20 cellular contexts compared by ENCODE assay signal in the genomic region with DNA sequence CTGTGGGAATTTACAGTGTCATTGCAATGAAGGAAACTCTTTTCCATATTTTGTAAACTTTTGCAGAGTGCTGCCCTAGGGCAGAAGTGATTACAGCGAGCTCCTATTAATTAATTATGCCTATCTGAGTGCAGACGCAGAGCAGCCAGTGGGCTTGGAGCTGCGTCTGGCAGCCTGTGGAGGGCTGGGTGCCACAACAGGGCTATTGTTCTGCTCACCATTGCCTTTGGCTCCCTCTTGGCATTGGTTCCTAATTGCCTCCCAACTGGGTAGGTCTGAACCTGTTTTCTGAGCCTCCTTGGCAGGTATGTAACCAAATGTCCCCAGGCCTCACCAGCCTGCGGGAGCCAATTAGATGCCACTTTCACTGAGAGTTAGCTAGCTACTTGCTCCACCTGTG. TPM values are rescaled to one million over a fixed set of nuclear protein-coding genes. Genes with fewer than 3 reads are reported as not detected.
DNase-seq lines count a peak whose midpoint lies in the region; ATAC-seq and TF ChIP-seq lines count a peak whose summit lies in the region.
"Had no signal": no experiment of that assay in that cellular context is flagged by ENCODE, and none has a peak within 500 bp of the region (broad histone marks: within the 10 kb centered on the region; RNA-seq: fewer than 3 reads in every experiment).

No MANE protein-coding gene starts in this region.

- TF ChIP-seq CTCF in Calu3 (IDR thresholded peaks at IDR 0.05; ENCODE audit: unreplicated experiment) (no peak), RWPE2 (IDR thresholded peaks at IDR 0.05; ENCODE audit: poor library complexity, severe bottlenecking) (no peak), esophagus squamous epithelium (IDR thresholded peaks at IDR 0.05) (no peak), psoas muscle (IDR thresholded peaks at IDR 0.05) (no peak)

- ATAC-seq in RWPE2 (ENCODE audit: low read depth) (no peak), psoas muscle (no peak), sciatic nerve (no peak)
- ATAC-seq: activated naive CD4-positive, alpha-beta T cell treated with anti-CD3 and anti-CD28 coated beads, Interleukin-2, amount 50 U/mL, for 72 hours had no signal

- H3K27me3 Mint-ChIP-seq in Calu3 (ENCODE audit: unreplicated experiment) = no peaks in the 10 kb centered on the region
- H3K27me3 Mint-ChIP-seq in activated CD4-positive, alpha-beta T cell treated with anti-CD3 and anti-CD28 coated beads, Interleukin-2, amount 10 ng/mL, durations not matched to agents 24 days and 14 days = peaks cover 4% of the 10 kb centered on the region
- H3K27me3 Mint-ChIP-seq: progenitor cell of endocrine pancreas had no signal

- no peak overlapping the region for H3K4me3 ChIP-seq in RWPE2 (ENCODE audit: severe bottlenecking)
- H3K4me3 ChIP-seq in esophagus squamous epithelium = no peak overlapping the region
- no peak overlapping the region for H3K4me3 ChIP-seq in psoas muscle
- H3K4me3 ChIP-seq: thyroid gland had no signal

- H3K36me3 Mint-ChIP-seq in Calu3 (ENCODE audit: insufficient read depth, unreplicated experiment) = peaks cover 39% of the 10 kb centered on the region
- no peaks in the 10 kb centered on the region for H3K36me3 Mint-ChIP-seq in activated CD4-positive, alpha-beta T cell treated with anti-CD3 and anti-CD28 coated beads, Interleukin-2, amount 10 ng/mL, durations not matched to agents 24 days and 14 days (ENCODE audit: low read depth)

- intact Hi-C loops in Calu3 (cut with micrococcal nuclease; ENCODE audit: unreplicated experiment) (loop anchor here (1.0 to 10.0 kb wide), 3 partner anchors 17 to 169 kb away; no protein-coding TSS in a partner anchor), esophagus squamous epithelium (cut with DNase I) (no loop called here), psoas muscle (cut with DNase I) (no loop called here), sciatic nerve (cut with DNase I) (no loop called here)
- intact Hi-C loops in activated CD4-positive, alpha-beta T cell treated with anti-CD3 and anti-CD28 coated beads, Interleukin-2, amount 10 ng/mL, durations not matched to agents 24 days and 14 days (cut with micrococcal nuclease) = loop anchor here (10.0 kb wide), 1 partner anchor 939 kb away; the partner anchor contains the start of gene TANK

- DNase-seq in Calu3 (peak; percentile 82), RWPE2 (ENCODE audit: low spot score) (no peak), esophagus squamous epithelium (lab: John Stamatoyannopoulos, UW) (no peak), psoas muscle (no peak), GM03348 (ENCODE audit: low spot score) (no peak), sciatic nerve (ENCODE audit: low spot score) (no peak), NCI-H2107 (lab: John Stamatoyannopoulos, UW) (no peak)
- DNase-seq in activated CD4-positive, alpha-beta T cell treated with anti-CD3 and anti-CD28 coated beads, Interleukin-2, amount 10 ng/mL, durations not matched to agents 24 days and 14 days = no peak
- DNase-seq: activated CD4-positive, CD25-positive, alpha-beta regulatory T cell treated with anti-CD3 and anti-CD28 coated beads, Interleukin-2, amount 50 U/mL, for 72 hours; activated T-cell treated with anti-CD3 and anti-CD28 coated beads for 4 hours; central memory CD4-positive, alpha-beta T cell; midbrain; NCI-H146; NCI-H524 treated with DMSO at 0.1 percent for 48 hours; stimulated activated CD8-positive, alpha-beta memory T cell treated with anti-CD3 and anti-CD28 coated beads, Interleukin-4, amount 100 ng/mL, for 48 hours had no signal

- no peaks in the 10 kb centered on the region for H3K9me3 ChIP-seq in RWPE2 (ENCODE audit: severe bottlenecking)
- H3K9me3 ChIP-seq in esophagus squamous epithelium = no peaks in the 10 kb centered on the region
- no peaks in the 10 kb centered on the region for H3K9me3 ChIP-seq in psoas muscle
- H3K9me3 ChIP-seq: thyroid gland had no signal

- H3K36me3 ChIP-seq in RWPE2 (ENCODE audit: low read depth) = no peaks in the 10 kb centered on the region
- no peaks in the 10 kb centered on the region for H3K36me3 ChIP-seq in esophagus squamous epithelium
- no peaks in the 10 kb centered on the region for H3K36me3 ChIP-seq in psoas muscle (ENCODE audit: insufficient read depth in 1 of 2, low read depth in 1 of 2)
- H3K36me3 ChIP-seq: thyroid gland had no signal

- no peak overlapping the region for H3K4me3 Mint-ChIP-seq in Calu3 (ENCODE audit: low read depth, unreplicated experiment)
- H3K4me3 Mint-ChIP-seq in activated CD4-positive, alpha-beta T cell treated with anti-CD3 and anti-CD28 coated beads, Interleukin-2, amount 10 ng/mL, durations not matched to agents 24 days and 14 days = no peak overlapping the region

- peaks cover 99% of the 10 kb centered on the region for H3K4me1 Mint-ChIP-seq in Calu3 (ENCODE audit: low read depth, unreplicated experiment)
- peaks cover 33% of the 10 kb centered on the region for H3K4me1 Mint-ChIP-seq in activated CD4-positive, alpha-beta T cell treated with anti-CD3 and anti-CD28 coated beads, Interleukin-2, amount 10 ng/mL, durations not matched to agents 24 days and 14 days

- BruUV-seq in Calu3 (replicated peaks; lab: Mats Ljungman, UMichigan) = no TSS peak

- H3K27ac Mint-ChIP-seq in Calu3 (ENCODE audit: unreplicated experiment) = peak overlapping the region; percentile 94
- no peak overlapping the region for H3K27ac Mint-ChIP-seq in activated CD4-positive, alpha-beta T cell treated with anti-CD3 and anti-CD28 coated beads, Interleukin-2, amount 10 ng/mL, durations not matched to agents 24 days and 14 days

- peak overlapping the region; percentile 100 for H3K27ac ChIP-seq in RWPE2 (ENCODE audit: poor library complexity, severe bottlenecking)
- H3K27ac ChIP-seq in esophagus squamous epithelium = peak overlapping the region; percentile 69 to 89 (median 84)
- H3K27ac ChIP-seq in psoas muscle = peak overlapping the region; percentile 90
- H3K27ac ChIP-seq: KMS-11 had no signal

- no peak for TF ChIP-seq POLR2A in esophagus squamous epithelium (IDR thresholded peaks at IDR 0.05)

- H3K27me3 ChIP-seq in RWPE2 (ENCODE audit: insufficient read depth, poor library complexity, severe bottlenecking) (no peaks in the 10 kb centered on the region), esophagus squamous epithelium (no peaks in the 10 kb centered on the region), psoas muscle (ENCODE audit: insufficient read depth in 3 of 3, low read length in 2 of 3) (no peaks in the 10 kb centered on the region)
- H3K27me3 ChIP-seq: thyroid gland had no signal

- CTCF ChIA-PET in Calu3 (lab: Charles Lee) = interaction anchor here (0.7 to 2.1 kb wide), 5 partner anchors 12 to 45 kb away, joined by 3 to 9 read pairs (median 4); no protein-coding TSS in a partner anchor

- WGBS in esophagus squamous epithelium, 2 donors = 18 to 71% methylated on average over 2 to 3 of the region's 4 CpGs
- WGBS in psoas muscle, 3 donors = 45 to 50% (median 50%) methylated on average over 4 of the region's 4 CpGs

- H3K4me1 ChIP-seq in RWPE2 (ENCODE audit: insufficient read depth, poor library complexity, severe bottlenecking) (peaks cover 96% of the 10 kb centered on the region), esophagus squamous epithelium (peaks cover 55 to 100% (median 61%) of the 10 kb centered on the region in 3 donors), psoas muscle (peaks cover 90% of the 10 kb centered on the region)

- no peaks in the 10 kb centered on the region for H3K9me3 Mint-ChIP-seq in Calu3 (ENCODE audit: low read depth, unreplicated experiment)
- no peaks in the 10 kb centered on the region for H3K9me3 Mint-ChIP-seq in activated CD4-positive, alpha-beta T cell treated with anti-CD3 and anti-CD28 coated beads, Interleukin-2, amount 10 ng/mL, durations not matched to agents 24 days and 14 days
- H3K9me3 Mint-ChIP-seq: activated naive CD4-positive, alpha-beta T cell treated with anti-CD3 and anti-CD28 coated beads, Interleukin-2, amount 50 U/mL, for 72 hours had no signal

RNA-seq across cellular contexts. Expression of gene ITGB6, which starts 25.6 kb away (rescaled TPM):
- total RNA-seq in Calu3 (2022) (50.0 and 84.8 TPM in 2 replicates), esophagus squamous epithelium (10 to 100 TPM; 25.3 to 42.2 (median 33.6) TPM), psoas muscle (10 to 100 TPM in 2 of 4 donors, 1 to 10 TPM in 2; 4.6 to 24.3 (median 10.0) TPM), sciatic nerve (not detected)
- polyA plus RNA-seq in psoas muscle = 1 to 10 TPM; 2.1 to 4.8 (median 3.0) TPM
- total RNA-seq in activated CD4-positive, alpha-beta T cell treated with anti-CD3 and anti-CD28 coated beads, Interleukin-2, amount 10 ng/mL, durations not matched to agents 24 days and 14 days = not detected in 2 replicates
- total RNA-seq: activated naive CD4-positive, alpha-beta T cell treated with anti-CD3 and anti-CD28 coated beads, Interleukin-2, amount 50 U/mL, for 72 hours; T-helper 2 cell treated with Interferon-gamma antibody and Interleukin-4, amounts not matched to agents 100 ng/mL and 5 ng/mL, for 36 hours had no signal

Comparison
In these comparisons a context has a peak if more than half of its experiments do, and no peak if none do; other contexts are left out.
1. intact Hi-C loops: an anchor here in Calu3 (1.0 to 10.0 kb wide) and activated CD4-positive, alpha-beta T cell treated with anti-CD3 and anti-CD28 coated beads, Interleukin-2, amount 10 ng/mL, durations not matched to agents 24 days and 14 days (10.0 kb wide); none called in esophagus squamous epithelium, psoas muscle and sciatic nerve.